In genomic region chr6:142262231-142262630, GRCh38 we compare ENCODE assay signal across 8 cellular contexts.
"Had no signal": no experiment of that assay in that cellular context is flagged by ENCODE, and none has a peak within 500 bp of the region (broad histone marks: within the 10 kb centered on the region; RNA-seq: fewer than 3 reads in every experiment).

No MANE protein-coding gene starts in this region.

- H3K4me3 Mint-ChIP-seq: GM23338, H9 had no signal

- H3K4me1 Mint-ChIP-seq: GM23338, H9 had no signal

- H3K9me3 Mint-ChIP-seq: GM23338, H9 had no signal

- DNase-seq: H9, HCEC 1CT, KG1 had no signal

- H3K4me3 ChIP-seq: GM23338, K562 had no signal

- FAIRE-seq: H1, H54, HepG2, K562 had no signal

- H3K27ac Mint-ChIP-seq: GM23338, H9 had no signal
